Comparison of ENCODE assay signal across 9 cellular contexts in genomic region chr10:72171175-72171630, GRCh38. TPM values are rescaled to one million over a fixed set of nuclear protein-coding genes. Genes with fewer than 3 reads are reported as not detected.
DNase-seq lines count a peak whose midpoint lies in the region; TF ChIP-seq lines count a peak whose summit lies in the region.
"Had no signal": no experiment of that assay in that cellular context is flagged by ENCODE, and none has a peak within 500 bp of the region (broad histone marks: within the 10 kb centered on the region; RNA-seq: fewer than 3 reads in every experiment).

No MANE protein-coding gene starts in this region.

- H3K9me3 ChIP-seq in sigmoid colon (no peaks in the 10 kb centered on the region), ovary (no peaks in the 10 kb centered on the region)

- TF ChIP-seq EP300 in sigmoid colon (IDR thresholded peaks at IDR 0.05) (no peak), ovary (IDR thresholded peaks at IDR 0.05) (no peak)

- DNase-seq in ACHN (peak; percentile 88), HT-29 (ENCODE audit: low spot score) (peak; percentile 88), brain microvascular endothelial cell (peak; percentile 81), kidney glomerular epithelial cell (lab: John Stamatoyannopoulos, UW) (peak; percentile 95), sigmoid colon (no peak), HuH-7.5 (ENCODE audit: low spot score) (no peak), NCI-H774 (lab: John Stamatoyannopoulos, UW) (no peak), ovary (no peak)

- TF ChIP-seq CTCF in brain microvascular endothelial cell (IDR thresholded peaks at IDR 0.05; ENCODE audit: low read depth, low read length, missing control alignments): no peak
- no peak for TF ChIP-seq CTCF in sigmoid colon (IDR thresholded peaks at IDR 0.05)
- TF ChIP-seq CTCF in ovary (IDR thresholded peaks at IDR 0.05): no peak

- TF ChIP-seq POLR2A in sigmoid colon (IDR thresholded peaks at IDR 0.05) (no peak), ovary (IDR thresholded peaks at IDR 0.05) (no peak)

- in situ Hi-C loops in ACHN (cut with HindIII; ENCODE audit: low pct_ligation_motif_present, low pct_unique_long_range_greater_than_20kb, low sequenced_read_pairs) (no loop called here), brain microvascular endothelial cell (cut with HindIII; ENCODE audit: low pct_ligation_motif_present, low sequenced_read_pairs) (no loop called here)

- intact Hi-C loops in sigmoid colon (cut with DNase I) (no loop called here), ovary (cut with DNase I) (no loop called here)

- no peaks in the 10 kb centered on the region for H3K36me3 ChIP-seq in brain microvascular endothelial cell (replicated peaks)
- no peaks in the 10 kb centered on the region for H3K36me3 ChIP-seq in sigmoid colon
- H3K36me3 ChIP-seq in ovary: no peaks in the 10 kb centered on the region

- H3K4me3 ChIP-seq in brain microvascular endothelial cell (ENCODE audit: low read depth, low read length): no peak overlapping the region
- H3K4me3 ChIP-seq in sigmoid colon: no peak overlapping the region
- no peak overlapping the region for H3K4me3 ChIP-seq in ovary
- H3K4me3 ChIP-seq: SK-N-MC had no signal

- H3K27ac ChIP-seq in brain microvascular endothelial cell (peak overlapping the region; percentile 14), sigmoid colon (no peak overlapping the region), ovary (no peak overlapping the region)
- H3K27ac ChIP-seq: SK-N-MC had no signal

- H3K4me1 ChIP-seq in sigmoid colon: no peaks in the 10 kb centered on the region
- H3K4me1 ChIP-seq in ovary (ENCODE audit: insufficient read depth): no peaks in the 10 kb centered on the region

- 46 to 76% methylated on average over 7 of the region's 7 CpGs for WGBS in sigmoid colon, 2 donors
- WGBS in ovary, 3 donors: 86 to 91% (median 90%) methylated on average over 7 of the region's 7 CpGs

- H3K27me3 ChIP-seq in brain microvascular endothelial cell (replicated peaks) (no peaks in the 10 kb centered on the region), sigmoid colon (no peaks in the 10 kb centered on the region), ovary (no peaks in the 10 kb centered on the region)

RNA-seq across cellular contexts. Expression of gene ANAPC16, which starts 44.6 kb away (rescaled TPM):
- 38.9 and 45.8 TPM in 2 replicates for total RNA-seq in HT-29 (2014; rRNA removed; shearing (Covaris generic))
- total RNA-seq in sigmoid colon (100 to 1,000 TPM in 3 of 4 donors, 10 to 100 TPM in 1; 80.0 to 228 (median 157) TPM), ovary (100 to 1,000 TPM in 5 of 7 donors, 10 to 100 TPM in 2; 71.6 to 136 (median 112) TPM)
- polyA plus RNA-seq in sigmoid colon (100 to 1,000 TPM; 107 to 203 (median 198) TPM), ovary (100 to 1,000 TPM; 154 to 160 TPM)

RNA-seq across cellular contexts. Expression of gene ASCC1, which starts 44.9 kb away (rescaled TPM):
- 12.1 and 12.2 TPM in 2 replicates for total RNA-seq in HT-29 (2014; rRNA removed; shearing (Covaris generic))
- total RNA-seq in sigmoid colon (10 to 100 TPM; 21.0 to 53.7 (median 37.1) TPM), ovary (10 to 100 TPM; 21.6 to 53.5 (median 31.1) TPM)
- polyA plus RNA-seq in sigmoid colon (10 to 100 TPM; 15.3 to 21.5 (median 15.6) TPM), ovary (10 to 100 TPM; 22.5 to 53.9 TPM)

Comparison
In these comparisons a context has a peak if more than half of its experiments do, and no peak if none do; other contexts are left out.
1. DNase-seq: peak in ACHN (single experiment), HT-29 (single experiment), brain microvascular endothelial cell (single experiment) and kidney glomerular epithelial cell (single experiment); none in sigmoid colon (single experiment), HuH-7.5 (single experiment), NCI-H774 (single experiment) and ovary (0 of 5).